8 cellular contexts compared by ENCODE assay signal in the genomic region with DNA sequence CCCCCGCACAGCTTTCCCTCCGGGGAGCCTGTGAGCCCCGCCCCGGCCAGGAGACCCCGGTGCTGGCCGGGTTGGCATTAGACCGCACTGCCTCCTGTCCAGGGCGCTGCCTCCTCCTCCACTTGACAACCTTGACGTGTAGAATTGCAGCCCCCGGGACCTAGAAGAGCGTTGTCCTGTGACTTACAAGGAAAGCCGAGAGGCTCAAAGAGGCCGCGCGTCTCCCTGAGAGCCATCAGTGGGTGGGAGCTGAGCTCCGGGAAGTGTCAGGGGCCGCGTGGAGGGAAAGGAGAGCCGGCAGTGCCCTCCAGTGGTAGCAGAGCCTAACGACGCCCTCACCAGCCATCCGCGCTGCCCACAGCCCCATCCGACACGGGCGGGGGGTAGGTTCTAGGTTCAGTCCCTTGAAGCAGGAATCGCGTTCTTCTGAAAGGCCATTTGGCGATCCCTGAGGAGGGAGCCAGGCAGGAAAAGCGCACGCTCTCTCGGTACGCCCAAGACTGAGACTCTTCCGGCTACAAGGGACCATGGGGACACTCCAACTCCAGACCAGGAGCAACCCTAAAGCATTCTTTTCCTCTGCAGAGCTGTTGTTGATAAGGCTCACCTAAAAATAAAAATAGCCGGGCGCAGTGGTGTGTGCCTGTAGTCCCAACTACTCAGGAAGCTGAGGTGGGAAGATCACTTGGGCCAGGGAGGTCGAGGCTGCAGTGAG. TPM values are rescaled to one million over a fixed set of nuclear protein-coding genes. Genes with fewer than 3 reads are reported as not detected.
A peak's percentile ranks its signal among the peaks of the same experiment; 100 is the strongest.
DNase-seq lines count a peak whose midpoint lies in the region; ATAC-seq and TF ChIP-seq lines count a peak whose summit lies in the region.

No MANE protein-coding gene starts in this region.

- H4K20me1 ChIP-seq in GM23248 (ENCODE audit: insufficient read depth) (no peaks in the 10 kb centered on the region), KMS-11 (ENCODE audit: insufficient read depth) (no peaks in the 10 kb centered on the region)

- H2AFZ ChIP-seq in GM23248 (peak overlapping the region; percentile 80), KMS-11 (ENCODE audit: low read depth) (no peak overlapping the region; the same call in 1 of the 2 replicates)

- 6 to 7% methylated on average over 37 of the region's 37 CpGs for WGBS in GM23248 (ENCODE audit: low coverage in 1 of 2, low lambda C conversion rate in 2 of 2, missing lambda C conversion rate in 2 of 2), 2 experiments

- H3K4me2 ChIP-seq in GM23248 (ENCODE audit: unreplicated experiment) (peak overlapping the region; percentile 80), KMS-11 (no peak overlapping the region)

- in situ Hi-C loops in GM23248 (cut with MboI): loop anchor here (25.0 kb wide), 1 partner anchor 218 kb away; a partner anchor contains a TSS

- H3K9me3 ChIP-seq in GM23248 (ENCODE audit: low read depth) (no peaks in the 10 kb centered on the region), RWPE2 (ENCODE audit: severe bottlenecking) (no peaks in the 10 kb centered on the region)

- peak overlapping the region; percentile 72 for H3K4me3 ChIP-seq in GM23248
- no peak overlapping the region for H3K4me3 ChIP-seq in KMS-11 (IDR thresholded peaks at IDR 0.05; ENCODE audit: insufficient read depth, low read depth, low read length)
- no peak overlapping the region for H3K4me3 ChIP-seq in RWPE2 (ENCODE audit: severe bottlenecking)

- no peak overlapping the region for H3K27ac ChIP-seq in GM23248
- H3K27ac ChIP-seq in KMS-11: no peak overlapping the region
- H3K27ac ChIP-seq in RWPE2 (ENCODE audit: poor library complexity, severe bottlenecking): no peak overlapping the region

- H3K36me3 ChIP-seq in GM23248 (ENCODE audit: low read depth) (0 out of 2 replicates have a peak, but pooled peaks cover 2% of the 10 kb centered on the region), KMS-11 (ENCODE audit: insufficient read depth) (no peaks in the 10 kb centered on the region), RWPE2 (ENCODE audit: low read depth) (0 out of 2 replicates have a peak, but pooled peaks cover under 1% of the 10 kb centered on the region)

- no peaks in the 10 kb centered on the region for H3K27me3 ChIP-seq in GM23248 (replicated peaks; ENCODE audit: insufficient read depth)
- no peaks in the 10 kb centered on the region for H3K27me3 ChIP-seq in KMS-11 (ENCODE audit: insufficient read depth, low read depth)
- H3K27me3 ChIP-seq in RWPE2 (ENCODE audit: insufficient read depth, poor library complexity, severe bottlenecking): no peaks in the 10 kb centered on the region

- H3K9ac ChIP-seq in GM23248 (peak overlapping the region; percentile 71), KMS-11 (no peak overlapping the region)

- DNase-seq in ELR (ENCODE audit: low read depth) (peak; percentile 88), GM23248 (peak; percentile 93), RWPE2 (ENCODE audit: low spot score) (peak; percentile 81), activated gamma-delta T cell treated with Interleukin-2 at 50 U/mL for 16 hours (peak; percentile 62), germinal center (ENCODE audit: low spot score) (peak; percentile 85), occipital lobe (lab: John Stamatoyannopoulos, UW) (peak; percentile 70), superior temporal gyrus (ENCODE audit: extremely low spot score) (peak; percentile 85)

- no peaks in the 10 kb centered on the region for H3F3A ChIP-seq in GM23248 (ENCODE audit: insufficient read depth)

- H3K4me1 ChIP-seq in GM23248 (ENCODE audit: insufficient read depth): no peaks in the 10 kb centered on the region
- peaks cover 4% of the 10 kb centered on the region for H3K4me1 ChIP-seq in KMS-11 (ENCODE audit: low read depth, poor library complexity, severe bottlenecking)
- peaks cover 5% of the 10 kb centered on the region for H3K4me1 ChIP-seq in RWPE2 (ENCODE audit: insufficient read depth, poor library complexity, severe bottlenecking)

- peak; percentile 93 for ATAC-seq in RWPE2 (ENCODE audit: low read depth)

- TF ChIP-seq CTCF in KMS-11 (conservative IDR thresholded peaks at IDR 0.05; ENCODE audit: low read depth, low read length) (peak; percentile 63; the same call in 1 of the 2 replicates), RWPE2 (IDR thresholded peaks at IDR 0.05; ENCODE audit: poor library complexity, severe bottlenecking) (peak; percentile 98)

- no peaks in the 10 kb centered on the region for H3K9me2 ChIP-seq in GM23248 (ENCODE audit: insufficient read depth)

- H3K79me2 ChIP-seq in GM23248 (ENCODE audit: insufficient read depth): no peaks in the 10 kb centered on the region
- H3K79me2 ChIP-seq in KMS-11 (ENCODE audit: insufficient read depth, low read depth): no peaks in the 10 kb centered on the region

RNA-seq across cellular contexts. Expression of a gene that starts 40.6 kb away (rescaled TPM):
- total RNA-seq in GM23248 (2014; rRNA removed; shearing (Covaris generic)): 26.0 and 45.9 TPM in 2 replicates
- polyA plus RNA-seq in GM23248 (2016; fragmentation: Nextera tagmentation; extraction: Ambion mirVana): 6.1 and 9.4 TPM in 2 replicates
- 25.4 TPM for total RNA-seq in occipital lobe
